ENCODE assay signal across 8 cellular contexts in genomic region chr6:125957845-125958244, GRCh38. TPM values are rescaled to one million over a fixed set of nuclear protein-coding genes. Genes with fewer than 3 reads are reported as not detected.
A peak's percentile ranks its signal among the peaks of the same experiment; 100 is the strongest.
DNase-seq lines count a peak whose midpoint lies in the region; ATAC-seq and TF ChIP-seq lines count a peak whose summit lies in the region.

No MANE protein-coding gene starts in this region.

- peaks cover 0 to 3% of the 10 kb centered on the region in 2 donors for H3K36me3 ChIP-seq in mucosa of rectum (ENCODE audit: control insufficient read depth in 2 of 2, insufficient read depth in 2 of 2, low read length in 2 of 2)

- no peak for ATAC-seq in GM19455 (IDR thresholded peaks at IDR 0.05; ENCODE audit: unreplicated experiment)

- H3K9ac ChIP-seq in mucosa of rectum (ENCODE audit: low read depth in 1 of 2, low read length in 2 of 2), result peak overlapping the region in 1 of 2 donors; percentile 99

- H3K4me1 ChIP-seq in mucosa of rectum (ENCODE audit: control insufficient read depth in 2 of 2, insufficient read depth in 2 of 2, low read length in 2 of 2), result peaks cover 10 to 12% of the 10 kb centered on the region in 2 donors

- H3K4me3 ChIP-seq in dorsolateral prefrontal cortex, result peak overlapping the region; percentile 67 to 100 (median 95)
- peak overlapping the region; percentile 91 to 95 for H3K4me3 ChIP-seq in mucosa of rectum (ENCODE audit: low read length in 2 of 2)

- H3K27me3 ChIP-seq in dorsolateral prefrontal cortex (no peaks in the 10 kb centered on the region), mucosa of rectum (ENCODE audit: control insufficient read depth in 2 of 2, insufficient read depth in 2 of 2, low read length in 2 of 2) (no peaks in the 10 kb centered on the region)

- peak overlapping the region; percentile 40 to 100 (median 99) for H3K27ac ChIP-seq in dorsolateral prefrontal cortex
- H3K27ac ChIP-seq in mucosa of rectum (ENCODE audit: low read depth in 2 of 2, low read length in 2 of 2), result peak overlapping the region; percentile 92 to 95

- peak; percentile 42 for DNase-seq in GM03348 (ENCODE audit: low spot score)
- DNase-seq in NCI-H2107 treated with DMSO at 0.1 percent for 48 hours (lab: John Stamatoyannopoulos, UW; ENCODE audit: unreplicated experiment), result peak; percentile 13
- peak in 3 of 10 donors; percentile 26 to 62 (median 38) for DNase-seq in dorsolateral prefrontal cortex
- no peak for DNase-seq in NCI-H1436 treated with DMSO at 0.1 percent for 48 hours (lab: John Stamatoyannopoulos, UW)
- no peak for DNase-seq in activated gamma-delta T cell treated with Interleukin-2 at 50 U/mL for 16 hours
- no peak for DNase-seq in NCI-H1694 treated with DMSO at 0.1 percent for 48 hours (lab: John Stamatoyannopoulos, UW)

- H3K9me3 ChIP-seq in mucosa of rectum (ENCODE audit: control insufficient read depth in 2 of 2, low read length in 2 of 2), result no peaks in the 10 kb centered on the region

- TF ChIP-seq CTCF in dorsolateral prefrontal cortex (IDR thresholded peaks at IDR 0.05 in 54 of 56, conservative IDR thresholded peaks at IDR 0.05 in 2 of 56; ENCODE audit: low read depth in 1 of 56, partially characterized antibody in 56 of 56), result no peak

- intact Hi-C loops in dorsolateral prefrontal cortex (cut with DNase I), result loop anchor here (2.0 to 5.0 kb wide), 3 partner anchors 91 to 167 kb away; partner anchors contain the start of gene NCOA7 (in 2 of the 2)

RNA-seq across cellular contexts. Expression of gene HINT3, which starts 1.3 kb away (rescaled TPM):
- total RNA-seq in dorsolateral prefrontal cortex, result 10 to 100 TPM; 33.6 to 54.2 (median 42.3) TPM

RNA-seq across cellular contexts. Expression of gene TRMT11, which starts 28.5 kb away (rescaled TPM):
- 10 to 100 TPM; 32.1 to 64.6 (median 44.8) TPM for total RNA-seq in dorsolateral prefrontal cortex

Comparison
In these comparisons a context has a peak if more than half of its experiments do, and no peak if none do; other contexts are left out.
1. DNase-seq: peak in GM03348 (single experiment) and NCI-H2107 treated with DMSO at 0.1 percent for 48 hours (single experiment); none in NCI-H1436 treated with DMSO at 0.1 percent for 48 hours (single experiment), activated gamma-delta T cell treated with Interleukin-2 at 50 U/mL for 16 hours (single experiment) and NCI-H1694 treated with DMSO at 0.1 percent for 48 hours (single experiment).